In the genomic region with DNA sequence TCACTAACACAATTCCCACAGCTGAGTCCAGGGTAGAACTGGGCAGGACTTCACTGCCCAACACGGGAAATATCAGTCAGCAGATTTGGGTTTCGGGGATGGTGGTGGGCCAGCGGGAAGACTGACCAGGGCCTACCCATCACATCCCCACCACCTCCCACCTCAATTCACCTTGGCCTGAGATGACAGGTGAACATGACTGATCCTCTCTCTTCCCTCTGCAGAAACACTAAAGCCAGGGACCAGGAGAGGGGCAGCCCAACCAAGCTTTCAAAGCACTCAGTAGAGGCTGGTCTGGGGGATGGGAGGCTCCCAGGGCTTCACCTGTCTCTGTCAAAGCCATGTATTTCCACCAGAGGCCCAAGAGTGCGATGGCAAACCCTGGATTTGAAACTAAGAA, we compare ENCODE assay signal across 33 cellular contexts. TPM values are rescaled to one million over a fixed set of nuclear protein-coding genes. Genes with fewer than 3 reads are reported as not detected.
"Had no signal": no experiment of that assay in that cellular context is flagged by ENCODE, and none has a peak within 500 bp of the region (broad histone marks: within the 10 kb centered on the region; RNA-seq: fewer than 3 reads in every experiment).

No MANE protein-coding gene starts in this region.

- H3K4me1 Mint-ChIP-seq: activated B cell treated with CpG ODN at 0.5 μM for 24 hours; activated naive CD4-positive, alpha-beta T cell treated with anti-CD3 and anti-CD28 coated beads, Interleukin-2, amount 50 U/mL, for 24 hours; activated naive CD8-positive, alpha-beta T cell treated with anti-CD3 and anti-CD28 coated beads for 36 hours; activated naive CD8-positive, alpha-beta T cell treated with anti-CD3 and anti-CD28 coated beads, Interleukin-2, amount 50 U/mL, for 24 hours; activated T-helper 17 cell treated with anti-CD3 and anti-CD28 coated beads, Interleukin-2, amount 50 U/mL, for 72 hours; T-cell had no signal

- H3K9me3 ChIP-seq: ascending aorta, esophagus muscularis mucosa, gastrocnemius medialis had no signal

- H3K36me3 Mint-ChIP-seq: activated naive CD4-positive, alpha-beta T cell treated with anti-CD3 and anti-CD28 coated beads, Interleukin-2, amount 50 U/mL, for 24 hours; activated naive CD8-positive, alpha-beta T cell treated with anti-CD3 and anti-CD28 coated beads for 36 hours; T-cell had no signal

- FAIRE-seq: colon had no signal

- H3K4me3 ChIP-seq: ascending aorta, esophagus muscularis mucosa, gastrocnemius medialis had no signal

- H3K9me3 Mint-ChIP-seq: activated B cell treated with CpG ODN at 0.5 μM for 24 hours; activated CD8-positive, alpha-beta T cell treated with anti-CD3 and anti-CD28 coated beads for 36 hours; activated naive CD4-positive, alpha-beta T cell treated with anti-CD3 and anti-CD28 coated beads for 36 hours; activated naive CD4-positive, alpha-beta T cell treated with anti-CD3 and anti-CD28 coated beads, Interleukin-2, amount 50 U/mL, for 24 hours; activated naive CD8-positive, alpha-beta T cell treated with anti-CD3 and anti-CD28 coated beads for 36 hours; activated T-cell treated with anti-CD3 and anti-CD28 coated beads, Interleukin-2, amount 50 U/mL, for 4 hours; activated T-helper 17 cell treated with anti-CD3 and anti-CD28 coated beads, Interleukin-2, amount 50 U/mL, for 72 hours; T-cell; T-helper 1 cell treated with Interleukin-12 subunit alpha and Interleukin-12 subunit beta and Interleukin-4 antibody, amounts not matched to agents 30 μg/mL and 1 μg/mL, for 36 hours had no signal

- H3K27ac Mint-ChIP-seq: activated B cell treated with CpG ODN at 0.5 μM for 24 hours; activated CD8-positive, alpha-beta T cell treated with anti-CD3 and anti-CD28 coated beads for 36 hours; activated naive CD4-positive, alpha-beta T cell treated with anti-CD3 and anti-CD28 coated beads for 36 hours; activated naive CD4-positive, alpha-beta T cell treated with anti-CD3 and anti-CD28 coated beads, Interleukin-2, amount 50 U/mL, for 24 hours; activated naive CD8-positive, alpha-beta T cell treated with anti-CD3 and anti-CD28 coated beads for 36 hours; activated naive CD8-positive, alpha-beta T cell treated with anti-CD3 and anti-CD28 coated beads, Interleukin-2, amount 50 U/mL, for 24 hours; activated T-helper 17 cell treated with anti-CD3 and anti-CD28 coated beads, Interleukin-2, amount 50 U/mL, for 72 hours; effector memory CD8-positive, alpha-beta T cell; T-cell; T-helper 1 cell treated with Interleukin-12 subunit alpha and Interleukin-12 subunit beta and Interleukin-4 antibody, amounts not matched to agents 30 μg/mL and 1 μg/mL, for 36 hours had no signal

- H3K4me1 ChIP-seq: ascending aorta, foreskin keratinocyte had no signal

- ATAC-seq: activated CD4-positive, CD25-positive, alpha-beta regulatory T cell treated with anti-CD3 and anti-CD28 coated beads, Interleukin-2, amount 50 U/mL, for 24 hours; activated CD8-positive, alpha-beta T cell treated with anti-CD3 and anti-CD28 coated beads for 36 hours; activated naive CD8-positive, alpha-beta T cell treated with anti-CD3 and anti-CD28 coated beads, Interleukin-2, amount 50 U/mL, for 24 hours; activated T-cell treated with anti-CD3 and anti-CD28 coated beads, Interleukin-2, amount 50 U/mL, for 4 hours; activated T-helper 17 cell treated with anti-CD3 and anti-CD28 coated beads, Interleukin-2, amount 50 U/mL, for 72 hours; effector memory CD8-positive, alpha-beta T cell; foreskin keratinocyte; gastrocnemius medialis; T-cell had no signal

- DNase-seq: activated B cell treated with CpG ODN at 0.5 μM for 24 hours; activated CD4-positive, alpha-beta T cell treated with anti-CD3 and anti-CD28 coated beads for 48 hours; activated CD4-positive, alpha-beta T cell treated with anti-CD3 and anti-CD28 coated beads, Interleukin-2, amount 50 U/mL, for 1 hour; activated CD4-positive, alpha-beta T cell treated with anti-CD3 and anti-CD28 coated beads, Interleukin-2, amount 50 U/mL, for 48 hours; activated CD8-positive, alpha-beta memory T cell treated with anti-CD3 and anti-CD28 coated beads for 24 hours; activated CD8-positive, alpha-beta T cell treated with anti-CD3 and anti-CD28 coated beads for 36 hours; activated effector memory CD4-positive, alpha-beta T cell treated with anti-CD3 and anti-CD28 coated beads, Interleukin-2, amount 50 U/mL, for 16 hours; activated naive CD4-positive, alpha-beta T cell treated with anti-CD3 and anti-CD28 coated beads for 36 hours; activated naive CD8-positive, alpha-beta T cell treated with anti-CD3 and anti-CD28 coated beads for 36 hours; activated naive CD8-positive, alpha-beta T cell treated with anti-CD3 and anti-CD28 coated beads, Interleukin-2, amount 50 U/mL, for 24 hours; activated T-cell treated with anti-CD3 and anti-CD28 coated beads, Interleukin-2, amount 50 U/mL, for 4 hours; brain microvascular endothelial cell; caudate nucleus; cortex of kidney; dermis blood vessel endothelial cell; effector CD4-positive, alpha-beta T cell; effector memory CD8-positive, alpha-beta T cell; erythroblast; foreskin keratinocyte; gastrocnemius medialis; SW 1271; T-cell; T1000; WERI-Rb-1 had no signal

- H3K4me3 Mint-ChIP-seq: activated B cell treated with CpG ODN at 0.5 μM for 24 hours; activated CD8-positive, alpha-beta T cell treated with anti-CD3 and anti-CD28 coated beads for 36 hours; activated naive CD4-positive, alpha-beta T cell treated with anti-CD3 and anti-CD28 coated beads for 36 hours; activated naive CD4-positive, alpha-beta T cell treated with anti-CD3 and anti-CD28 coated beads, Interleukin-2, amount 50 U/mL, for 24 hours; activated naive CD8-positive, alpha-beta T cell treated with anti-CD3 and anti-CD28 coated beads for 36 hours; activated naive CD8-positive, alpha-beta T cell treated with anti-CD3 and anti-CD28 coated beads, Interleukin-2, amount 50 U/mL, for 24 hours; activated T-cell treated with anti-CD3 and anti-CD28 coated beads, Interleukin-2, amount 50 U/mL, for 4 hours; activated T-helper 17 cell treated with anti-CD3 and anti-CD28 coated beads, Interleukin-2, amount 50 U/mL, for 72 hours; effector memory CD8-positive, alpha-beta T cell; T-cell; T-helper 1 cell treated with Interleukin-12 subunit alpha and Interleukin-12 subunit beta and Interleukin-4 antibody, amounts not matched to agents 30 μg/mL and 1 μg/mL, for 36 hours had no signal

- H3K27me3 ChIP-seq: ascending aorta, brain microvascular endothelial cell, esophagus muscularis mucosa, foreskin keratinocyte, gastrocnemius medialis had no signal

- H3K36me3 ChIP-seq: ascending aorta, brain microvascular endothelial cell, esophagus muscularis mucosa, gastrocnemius medialis, WERI-Rb-1 had no signal

- H3K27ac ChIP-seq: ascending aorta, brain microvascular endothelial cell, esophagus muscularis mucosa, foreskin keratinocyte, WERI-Rb-1 had no signal

RNA-seq across cellular contexts. Expression of a gene that starts 2.3 kb away (rescaled TPM):
- total RNA-seq: activated B cell treated with CpG ODN at 0.5 μM for 24 hours; activated CD8-positive, alpha-beta T cell treated with anti-CD3 and anti-CD28 coated beads for 36 hours; activated naive CD4-positive, alpha-beta T cell treated with anti-CD3 and anti-CD28 coated beads for 36 hours; activated naive CD8-positive, alpha-beta T cell treated with anti-CD3 and anti-CD28 coated beads for 36 hours; activated T-helper 17 cell treated with anti-CD3 and anti-CD28 coated beads, Interleukin-2, amount 50 U/mL, for 72 hours; foreskin keratinocyte; T-helper 2 cell treated with Interferon-gamma antibody and Interleukin-4, amounts not matched to agents 100 ng/mL and 5 ng/mL, for 36 hours had no signal
- polyA plus RNA-seq: foreskin keratinocyte had no signal

RNA-seq across cellular contexts. Expression of a gene that starts 22.3 kb away (rescaled TPM):
- total RNA-seq: activated B cell treated with CpG ODN at 0.5 μM for 24 hours; activated CD8-positive, alpha-beta T cell treated with anti-CD3 and anti-CD28 coated beads for 36 hours; activated naive CD4-positive, alpha-beta T cell treated with anti-CD3 and anti-CD28 coated beads for 36 hours; activated naive CD8-positive, alpha-beta T cell treated with anti-CD3 and anti-CD28 coated beads for 36 hours; activated T-cell treated with anti-CD3 and anti-CD28 coated beads, Interleukin-2, amount 50 U/mL, for 4 hours; activated T-helper 17 cell treated with anti-CD3 and anti-CD28 coated beads, Interleukin-2, amount 50 U/mL, for 72 hours; ascending aorta; chondrocyte; dermis blood vessel endothelial cell; esophagus muscularis mucosa; foreskin keratinocyte; T-helper 2 cell treated with Interferon-gamma antibody and Interleukin-4, amounts not matched to agents 100 ng/mL and 5 ng/mL, for 36 hours had no signal
- polyA plus RNA-seq: foreskin keratinocyte had no signal

RNA-seq across cellular contexts. Expression of a gene that starts 28.6 kb away (rescaled TPM):
- total RNA-seq: activated B cell treated with CpG ODN at 0.5 μM for 24 hours; activated CD8-positive, alpha-beta T cell treated with anti-CD3 and anti-CD28 coated beads for 36 hours; activated naive CD4-positive, alpha-beta T cell treated with anti-CD3 and anti-CD28 coated beads for 36 hours; activated naive CD8-positive, alpha-beta T cell treated with anti-CD3 and anti-CD28 coated beads for 36 hours; activated T-helper 17 cell treated with anti-CD3 and anti-CD28 coated beads, Interleukin-2, amount 50 U/mL, for 72 hours; foreskin keratinocyte; T-helper 2 cell treated with Interferon-gamma antibody and Interleukin-4, amounts not matched to agents 100 ng/mL and 5 ng/mL, for 36 hours had no signal
